ENCODE assay signal across 8 cellular contexts in genomic region chr12:109098671-109099070, GRCh38. TPM values are rescaled to one million over a fixed set of nuclear protein-coding genes. Genes with fewer than 3 reads are reported as not detected.
DNase-seq lines count a peak whose midpoint lies in the region; FAIRE-seq and TF ChIP-seq lines count a peak whose summit lies in the region.

No MANE protein-coding gene starts in this region.

- TF ChIP-seq CTCF in WERI-Rb-1 (IDR thresholded peaks at IDR 0.05; ENCODE audit: low read depth, low read length) (no peak), glutamatergic neuron (IDR thresholded peaks at IDR 0.05; ENCODE audit: partially characterized antibody, unreplicated experiment) (no peak), retinal pigment epithelial cell (conservative IDR thresholded peaks at IDR 0.05; ENCODE audit: low read depth, low read length) (no peak)

- H3K9me3 Mint-ChIP-seq in glutamatergic neuron (ENCODE audit: unreplicated experiment), result peaks cover 5% of the 10 kb centered on the region

- peak; percentile 31 for FAIRE-seq in GM19239 (lab: Jason Lieb, UNC)

- peak overlapping the region; percentile 94 for H3K27ac Mint-ChIP-seq in glutamatergic neuron (ENCODE audit: unreplicated experiment)

- peaks cover 59% of the 10 kb centered on the region for H3K36me3 ChIP-seq in WERI-Rb-1

- no peaks in the 10 kb centered on the region for H3K27me3 ChIP-seq in WERI-Rb-1 (ENCODE audit: insufficient read depth, low read depth, severe bottlenecking)

- H3K4me3 ChIP-seq in WERI-Rb-1 (ENCODE audit: low read depth, low read length) (peak overlapping the region; percentile 84), retinal pigment epithelial cell (ENCODE audit: low read length) (peak overlapping the region; percentile 81)

- no peaks in the 10 kb centered on the region for H3K36me3 Mint-ChIP-seq in glutamatergic neuron (ENCODE audit: unreplicated experiment)

- peaks cover 17% of the 10 kb centered on the region for H3K4me1 Mint-ChIP-seq in glutamatergic neuron (ENCODE audit: low read depth, unreplicated experiment)

- no peaks in the 10 kb centered on the region for H3K9me3 ChIP-seq in WERI-Rb-1 (ENCODE audit: severe bottlenecking)

- peak overlapping the region; percentile 99 for H3K27ac ChIP-seq in WERI-Rb-1

- H3K27me3 Mint-ChIP-seq in glutamatergic neuron (ENCODE audit: unreplicated experiment), result peaks cover 3% of the 10 kb centered on the region

- DNase-seq in GM19239 (ENCODE audit: insufficient read length, low spot score) (no peak), WERI-Rb-1 (no peak), glutamatergic neuron (no peak), retinal pigment epithelial cell (ENCODE audit: low read depth) (no peak), DMS79 (lab: John Stamatoyannopoulos, UW) (no peak), COLO829 (ENCODE audit: low spot score) (no peak), NAMALWA (ENCODE audit: low spot score) (no peak)
- no peak for DNase-seq in activated CD8-positive, alpha-beta memory T cell treated with anti-CD3 and anti-CD28 coated beads, Interleukin-2, amount 50 U/mL, for 48 hours

- H3K4me3 Mint-ChIP-seq in glutamatergic neuron (ENCODE audit: unreplicated experiment), result peak overlapping the region; percentile 98

RNA-seq across cellular contexts. Expression of gene UNG, which starts 1.3 kb away (rescaled TPM):
- total RNA-seq in glutamatergic neuron (ENCODE audit: unreplicated experiment), result 32.4 TPM

RNA-seq across cellular contexts. Expression of gene ALKBH2, which starts 5.4 kb away (rescaled TPM):
- 16.4 TPM for total RNA-seq in glutamatergic neuron (ENCODE audit: unreplicated experiment)

RNA-seq across cellular contexts. Expression of gene ACACB, which starts 17.7 kb away (rescaled TPM):
- 3.8 TPM for total RNA-seq in glutamatergic neuron (ENCODE audit: unreplicated experiment)

RNA-seq across cellular contexts. Expression of gene USP30, which starts 46.3 kb away (rescaled TPM):
- 14.4 TPM for total RNA-seq in glutamatergic neuron (ENCODE audit: unreplicated experiment)
